In the genomic region with DNA sequence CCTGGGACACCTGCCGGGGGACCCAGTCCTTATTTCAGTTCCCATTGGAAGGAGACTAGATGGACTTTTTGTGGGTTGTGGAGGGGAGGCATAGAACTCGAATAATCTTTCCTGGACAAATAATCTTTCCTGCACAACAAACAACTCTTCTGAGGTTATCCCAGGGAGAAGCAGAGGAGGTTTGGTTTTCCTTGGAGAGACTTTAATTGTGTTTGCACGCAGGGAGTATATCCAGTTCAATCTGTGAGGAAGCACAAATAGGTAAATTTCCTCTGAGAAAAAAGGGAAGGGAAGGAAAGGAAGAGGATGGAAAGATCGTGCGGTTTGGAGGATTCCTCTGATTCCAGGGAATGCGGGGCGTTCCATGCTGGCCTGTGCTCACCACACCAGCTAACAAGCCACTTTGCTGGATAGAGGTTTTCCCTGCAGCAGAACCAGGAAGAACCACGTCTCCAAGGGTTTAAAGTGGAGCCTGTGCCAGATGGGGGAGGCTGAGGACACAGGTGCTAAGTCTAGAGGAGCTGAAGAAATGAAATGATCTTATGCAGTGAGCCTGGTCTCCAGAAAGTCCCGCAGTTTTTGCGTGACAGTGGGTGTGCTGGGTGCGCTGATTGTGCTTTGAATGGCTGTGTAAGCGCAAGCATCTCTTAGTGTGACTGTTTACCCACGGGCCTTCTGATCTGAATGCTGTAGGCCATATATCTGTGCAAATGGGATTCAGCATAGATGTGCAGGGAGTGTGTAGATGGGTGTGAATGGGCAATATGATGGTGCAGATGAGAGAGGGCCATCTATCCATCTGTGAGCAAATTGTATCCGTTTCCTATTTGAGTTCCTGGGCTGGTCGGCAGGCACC, we compare ENCODE assay signal across 23 cellular contexts. TPM values are rescaled to one million over a fixed set of nuclear protein-coding genes. Genes with fewer than 3 reads are reported as not detected.
DNase-seq lines count a peak whose midpoint lies in the region; ATAC-seq, FAIRE-seq and TF ChIP-seq lines count a peak whose summit lies in the region.
"Had no signal": no experiment of that assay in that cellular context is flagged by ENCODE, and none has a peak within 500 bp of the region (broad histone marks: within the 10 kb centered on the region; RNA-seq: fewer than 3 reads in every experiment).

No MANE protein-coding gene starts in this region.

- no peak overlapping the region for H2AFZ ChIP-seq in H1 (ENCODE audit: low read length)
- no peak overlapping the region for H2AFZ ChIP-seq in neural cell (ENCODE audit: low read depth, low read length)
- H2AFZ ChIP-seq: GM23248 had no signal

- TF ChIP-seq POLR2A in H1 (IDR thresholded peaks at IDR 0.05; ENCODE audit: control extremely low read depth in 1 of 2, low read depth in 2 of 2, low read length in 2 of 2) (no peak), transverse colon (IDR thresholded peaks at IDR 0.05) (no peak)

- no peaks in the 10 kb centered on the region for H3K9me3 ChIP-seq in H1 (ENCODE audit: insufficient read depth in 2 of 2, low read depth in 1 of 2, low read length in 1 of 2)
- H3K9me3 ChIP-seq in neural cell (ENCODE audit: low read length), result no peaks in the 10 kb centered on the region
- H3K9me3 ChIP-seq in transverse colon, result no peaks in the 10 kb centered on the region
- no peaks in the 10 kb centered on the region for H3K9me3 ChIP-seq in upper lobe of right lung
- H3K9me3 ChIP-seq: SK-N-SH had no signal

- in situ Hi-C loops in transverse colon (cut with MboI; ENCODE audit: low pct_ligation_motif_present in 1 of 4, low pct_unique_long_range_greater_than_20kb in 1 of 4, low sequenced_read_pairs in 3 of 4), result no loop called here

- H3K9me3 Mint-ChIP-seq in progenitor cell of endocrine pancreas (ENCODE audit: low read depth), result no peaks in the 10 kb centered on the region

- TF ChIP-seq CTCF in H1 (IDR thresholded peaks at IDR 0.05; ENCODE audit: control extremely low read depth in 1 of 3, insufficient read depth in 1 of 3, low read depth in 1 of 3, low read length in 3 of 3) (no peak), neural cell (IDR thresholded peaks at IDR 0.05; ENCODE audit: poor library complexity, severe bottlenecking) (no peak), progenitor cell of endocrine pancreas (IDR thresholded peaks at IDR 0.05; ENCODE audit: unreplicated experiment) (no peak), transverse colon (IDR thresholded peaks at IDR 0.05) (no peak), upper lobe of right lung (IDR thresholded peaks at IDR 0.05) (no peak)

- POLR2A ChIA-PET in H1 (lab: Charles Lee; ENCODE audit: partially characterized antibody), result interaction anchor here (1.2 to 2.5 kb wide), 3 partner anchors 9 to 39 kb away, joined by 3 to 12 read pairs (median 7); partner anchors contain the start of gene PAX7

- no peak overlapping the region for H3K56ac ChIP-seq in H1 (replicated peaks; ENCODE audit: insufficient read length, low read depth, low read length)

- 0 out of 2 replicates have a peak overlapping the region, but pooled peaks have one; percentile 22 for H2BK15ac ChIP-seq in H1 (ENCODE audit: low read length)

- CTCF ChIA-PET in H1 (lab: Charles Lee; ENCODE audit: partially characterized antibody), result interaction anchor here (0.8 to 3.5 kb wide), 7 partner anchors 9 to 44 kb away, joined by 3 to 19 read pairs (median 5); no protein-coding TSS in a partner anchor

- H3K23ac ChIP-seq in H1 (ENCODE audit: insufficient read length), result no peak overlapping the region

- H3K27me3 ChIP-seq in H7 (ENCODE audit: control insufficient read depth, insufficient read depth, low read length) (peaks cover 97% of the 10 kb centered on the region), H1 (replicated peaks in 1 of 4; ENCODE audit: control insufficient read depth in 3 of 4, extremely low read depth in 1 of 4, insufficient read depth in 3 of 4, low read length in 3 of 4) (peaks cover 75 to 97% (median 91%) of the 10 kb centered on the region in 4 experiments), neural cell (ENCODE audit: insufficient read depth, low read depth, low read length) (peaks cover 100% of the 10 kb centered on the region), transverse colon (peaks cover 100% of the 10 kb centered on the region), upper lobe of right lung (peaks cover 98% of the 10 kb centered on the region)

- H3K18ac ChIP-seq in H1 (ENCODE audit: extremely low read depth, low read length), result no peak overlapping the region

- H2BK5ac ChIP-seq in H1 (ENCODE audit: low read depth, low read length), result no peak overlapping the region

- no peak overlapping the region for H3K27ac Mint-ChIP-seq in progenitor cell of endocrine pancreas
- H3K27ac Mint-ChIP-seq: CD4-positive, CD25-positive, alpha-beta regulatory T cell had no signal

- peak overlapping the region; percentile 82; the same call in 1 of the 2 replicates for H2BK12ac ChIP-seq in H1 (ENCODE audit: low read depth, low read length)

- H3K4me3 ChIP-seq in H7 (ENCODE audit: insufficient read depth, low read depth, low read length) (no peak overlapping the region), H1 (ENCODE audit: extremely low read depth in 1 of 4, insufficient read depth in 2 of 4, low read depth in 3 of 4, low read length in 4 of 4) (peak overlapping the region in 1 of 4 experiments; percentile 52; a peak in 3 of 8 replicates), neural cell (ENCODE audit: low read length) (no peak overlapping the region), transverse colon (no peak overlapping the region), upper lobe of right lung (no peak overlapping the region)
- H3K4me3 ChIP-seq: GM23248 had no signal

- 0 out of 2 replicates have a peak overlapping the region, but pooled peaks have one; percentile 75 for H2AK5ac ChIP-seq in H1 (ENCODE audit: low read depth, low read length)

- no peak overlapping the region for H3K4ac ChIP-seq in H1 (replicated peaks; ENCODE audit: insufficient read length, low read depth, low read length)

- WGBS in H1 (ENCODE audit: extremely low coverage in 1 of 2, insufficient coverage in 1 of 2, insufficient read length in 1 of 2, insufficient replicate concordance in 2 of 2, low coverage in 1 of 2, low lambda C conversion rate in 2 of 2, missing lambda C conversion rate in 1 of 2), 2 experiments, result 11% methylated on average over 15 of the region's 15 CpGs; no CpG with 5 or more reads in 1 of the 2 experiments
- 0 to 15% methylated on average over 4 to 15 of the region's 15 CpGs for WGBS in transverse colon (ENCODE audit: low coverage in 1 of 2), 2 donors

- H3K23me2 ChIP-seq in H1 (ENCODE audit: low read depth, low read length), result peaks cover 2% of the 10 kb centered on the region; the same call in 1 of the 2 replicates

- H4K20me1 ChIP-seq in H1 (replicated peaks in 1 of 2; ENCODE audit: control insufficient read depth in 1 of 2, insufficient read depth in 2 of 2, low read length in 2 of 2), result peaks cover 25 to 27% of the 10 kb centered on the region in 2 experiments
- no peaks in the 10 kb centered on the region for H4K20me1 ChIP-seq in neural cell (ENCODE audit: insufficient read depth)

- peaks cover 9% of the 10 kb centered on the region for H3K4me1 Mint-ChIP-seq in progenitor cell of endocrine pancreas (ENCODE audit: low read depth)

- H3K27me3 Mint-ChIP-seq in progenitor cell of endocrine pancreas, result peaks cover 96% of the 10 kb centered on the region

- H3K36me3 ChIP-seq in H7 (replicated peaks; ENCODE audit: control insufficient read depth, insufficient read depth, low read length) (no peaks in the 10 kb centered on the region), H1 (ENCODE audit: control insufficient read depth in 2 of 4, insufficient read depth in 4 of 4, low read length in 3 of 4) (no peaks in the 10 kb centered on the region; a peak in 1 of 8 replicates), neural cell (ENCODE audit: insufficient read depth, low read length) (no peaks in the 10 kb centered on the region), transverse colon (no peaks in the 10 kb centered on the region), upper lobe of right lung (no peaks in the 10 kb centered on the region)

- H2BK120ac ChIP-seq in H1 (replicated peaks; ENCODE audit: low read depth, low read length), result no peak overlapping the region

- H2BK20ac ChIP-seq in H1 (ENCODE audit: low read length), result 0 out of 2 replicates have a peak overlapping the region, but pooled peaks have one; percentile 50

- intact Hi-C loops in transverse colon (cut with DNase I; ENCODE audit: low total_unique reads) (no loop called here), upper lobe of right lung (cut with DNase I) (no loop called here)

- TF ChIP-seq EP300 in H1 (IDR thresholded peaks at IDR 0.05; ENCODE audit: borderline replicate concordance in 1 of 2, low read depth in 2 of 2, low read length in 2 of 2), result no peak
- no peak for TF ChIP-seq EP300 in neural cell (conservative IDR thresholded peaks at IDR 0.05; ENCODE audit: poor library complexity, severe bottlenecking)
- TF ChIP-seq EP300 in transverse colon (IDR thresholded peaks at IDR 0.05; ENCODE audit: low read depth), result no peak

- DNase-seq in H7, result peak; percentile 43
- no peak for DNase-seq in H1 (ENCODE audit: low read depth in 1 of 2, low spot score in 2 of 2)
- no peak for DNase-seq in progenitor cell of endocrine pancreas (ENCODE audit: low spot score, unreplicated experiment)
- DNase-seq in transverse colon, result no peak
- DNase-seq in upper lobe of right lung, result no peak
- DNase-seq: CD4-positive, CD25-positive, alpha-beta regulatory T cell; EL; GM23248; IMR-90; NCI-H1105; NCI-H146; NCI-H2029; NCI-H226; NCI-H510A treated with DMSO at 0.1 percent for 48 hours; NCI-H748 treated with DMSO at 0.1 percent for 48 hours; SHP77 treated with DMSO at 0.1 percent for 48 hours had no signal

- no peak for FAIRE-seq in H1 (lab: Jason Lieb, UNC)
- FAIRE-seq: HTR-8/SVneo had no signal

- H4K8ac ChIP-seq in H1 (ENCODE audit: extremely low read depth, insufficient read depth, low read length), result no peak overlapping the region

- H3K4me2 ChIP-seq in H1 (ENCODE audit: insufficient read depth in 1 of 2, low read depth in 2 of 2, low read length in 2 of 2) (peak overlapping the region; percentile 55 to 73; a peak in 3 of 4 replicates), neural cell (ENCODE audit: low read length) (no peak overlapping the region)
- H3K4me2 ChIP-seq: SK-N-SH had no signal

- H3K79me2 ChIP-seq in H1 (ENCODE audit: control insufficient read depth in 1 of 2, insufficient read depth in 2 of 2, low read length in 2 of 2), result no peaks in the 10 kb centered on the region
- H3K79me2 ChIP-seq in neural cell (replicated peaks; ENCODE audit: insufficient read depth, low read length), result no peaks in the 10 kb centered on the region

- no peak for TF ChIP-seq RAD21 in H1 (IDR thresholded peaks at IDR 0.05 in 1 of 2, conservative IDR thresholded peaks at IDR 0.05 in 1 of 2; ENCODE audit: low read depth in 2 of 2, low read length in 2 of 2)
- TF ChIP-seq RAD21 in neural cell (conservative IDR thresholded peaks at IDR 0.05), result no peak

- ATAC-seq in upper lobe of right lung (no peak), HG03095 (IDR thresholded peaks at IDR 0.05; ENCODE audit: unreplicated experiment) (no peak)
- ATAC-seq: HCT116 had no signal

- no peaks in the 10 kb centered on the region for H3K79me1 ChIP-seq in H1 (ENCODE audit: low read depth, low read length)

- H4K91ac ChIP-seq in H1 (replicated peaks; ENCODE audit: insufficient read length, low read length), result no peak overlapping the region

- no peak overlapping the region for H3K14ac ChIP-seq in H1 (ENCODE audit: insufficient read length)

- H3K9ac ChIP-seq in H1 (replicated peaks in 1 of 4; ENCODE audit: extremely low read depth in 1 of 4, low read depth in 3 of 4, low read length in 3 of 4) (no peak overlapping the region), neural cell (ENCODE audit: low read length) (no peak overlapping the region)
- H3K9ac ChIP-seq: GM23248, SK-N-SH had no signal

- H3K9me2 ChIP-seq in neural cell (ENCODE audit: insufficient read depth, low read length), result no peaks in the 10 kb centered on the region
- H3K9me2 ChIP-seq: SK-N-SH had no signal

- no peak overlapping the region for H3K4me3 Mint-ChIP-seq in progenitor cell of endocrine pancreas (ENCODE audit: low read depth)
- H3K4me3 Mint-ChIP-seq: CD4-positive, CD25-positive, alpha-beta regulatory T cell had no signal

- peaks cover 8 to 57% (median 19%) of the 10 kb centered on the region in 4 experiments for H3K4me1 ChIP-seq in H1 (replicated peaks in 1 of 4; ENCODE audit: control insufficient read depth in 3 of 4, insufficient read depth in 4 of 4, low read length in 3 of 4)
- H3K4me1 ChIP-seq in transverse colon, result peaks cover 0 to 7% (median 2%) of the 10 kb centered on the region in 4 donors
- no peaks in the 10 kb centered on the region for H3K4me1 ChIP-seq in upper lobe of right lung

- no peak overlapping the region for H4K5ac ChIP-seq in H1 (ENCODE audit: insufficient read length, low read depth, low read length)

- no peak overlapping the region for H3K27ac ChIP-seq in H1 (ENCODE audit: low read depth, low read length)
- no peak overlapping the region for H3K27ac ChIP-seq in neural cell (ENCODE audit: low read length)
- no peak overlapping the region for H3K27ac ChIP-seq in transverse colon
- no peak overlapping the region for H3K27ac ChIP-seq in upper lobe of right lung
- H3K27ac ChIP-seq: GM23248, RWPE1 had no signal

- H3F3A ChIP-seq in neural cell (ENCODE audit: insufficient read depth, low read length, poor library complexity, severe bottlenecking), result no peaks in the 10 kb centered on the region

- H3K36me3 Mint-ChIP-seq in progenitor cell of endocrine pancreas (ENCODE audit: insufficient read depth), result no peaks in the 10 kb centered on the region
- H3K36me3 Mint-ChIP-seq: CD4-positive, CD25-positive, alpha-beta regulatory T cell had no signal

RNA-seq across cellular contexts. Expression of gene PAX7, which starts 7.5 kb away (rescaled TPM):
- total RNA-seq in H7 (2014; rRNA removed; shearing (Covaris generic)), result 0.30 and 1.6 TPM in 2 replicates
- total RNA-seq in H1 (2021; fragmentation: NEBNext Ultra II Directional; extraction: Animal tissue kit (Norgen Biotek cat#: 25700)), result not detected in 2 replicates
- polyA plus RNA-seq in H1 (2011; rRNA removed), result 0.02 TPM in 1 of 2 replicates, not detected in the other
- polyA plus RNA-seq in H1 (2011; cell fraction: cytosol; rRNA removed), result 0.03 TPM
- polyA plus RNA-seq in H1 (2011; cell fraction: nucleus; rRNA removed), result 0.03 TPM
- polyA plus RNA-seq in H1 (2012, experiment 1 of 2), result 0.03 to 0.08 TPM in 2 of 4 replicates, not detected in the others
- 0.07 TPM for polyA plus RNA-seq in H1 (2012, experiment 2 of 2)
- polyA plus RNA-seq in H1 (2013, experiment 1 of 2), result 0.02 TPM
- 0.02 TPM for polyA plus RNA-seq in H1 (2013, experiment 2 of 2)
- 0.13 TPM in 1 of 2 replicates, not detected in the other for polyA minus RNA-seq in H1 (2011; rRNA and poly(A)+ RNA removed)
- polyA minus RNA-seq in H1 (2011; cell fraction: cytosol; rRNA and poly(A)+ RNA removed), result not detected
- 0.40 TPM for polyA minus RNA-seq in H1 (2011; cell fraction: nucleus; rRNA and poly(A)+ RNA removed)
- not detected in 2 replicates for polyA plus RNA-seq in neural cell
- not detected in 2 replicates for polyA minus RNA-seq in neural cell
- not detected in 2 replicates for total RNA-seq in progenitor cell of endocrine pancreas
- not detected for total RNA-seq in transverse colon
- not detected for total RNA-seq in upper lobe of right lung
- total RNA-seq: CD4-positive, CD25-positive, alpha-beta regulatory T cell; GM23248; IMR-90 had no signal
- polyA plus RNA-seq: BJ; CD4-positive, CD25-positive, alpha-beta regulatory T cell; GM23248; IMR-90; SK-N-SH had no signal
